In the genomic region with DNA sequence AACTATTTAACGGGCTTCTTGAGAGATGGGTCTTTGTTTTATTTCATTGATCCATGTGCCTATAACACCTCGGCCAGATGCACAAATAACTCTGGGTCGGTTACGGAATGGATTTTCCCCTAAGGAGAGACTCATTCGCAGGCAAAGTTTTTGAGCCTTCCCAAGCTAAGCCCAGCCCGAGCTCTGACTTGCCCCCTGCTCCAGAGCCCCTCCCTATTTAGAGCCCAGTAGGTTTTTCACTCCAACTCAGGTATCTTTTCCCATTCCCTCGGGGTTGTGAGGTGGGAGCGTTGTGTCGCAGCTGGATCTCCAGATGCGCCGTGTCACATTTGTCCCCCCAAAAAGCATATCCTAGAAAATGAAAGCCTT, we compare ENCODE assay signal across 10 cellular contexts. TPM values are rescaled to one million over a fixed set of nuclear protein-coding genes. Genes with fewer than 3 reads are reported as not detected.
A peak's percentile ranks its signal among the peaks of the same experiment; 100 is the strongest.
DNase-seq lines count a peak whose midpoint lies in the region; ATAC-seq and TF ChIP-seq lines count a peak whose summit lies in the region.
"Had no signal": no experiment of that assay in that cellular context is flagged by ENCODE, and none has a peak within 500 bp of the region (broad histone marks: within the 10 kb centered on the region; RNA-seq: fewer than 3 reads in every experiment).

No MANE protein-coding gene starts in this region.

- H3K27ac Mint-ChIP-seq in MCF 10A (ENCODE audit: low read depth, unreplicated experiment) (no peak overlapping the region), mesothelial cell of epicardium (no peak overlapping the region), type B pancreatic cell (no peak overlapping the region)
- H3K27ac Mint-ChIP-seq: activated CD4-positive, alpha-beta memory T cell treated with anti-CD3 and anti-CD28 coated beads, Interleukin-2, amount 10 ng/mL, durations not matched to agents 7 days and 5 days; naive thymus-derived CD4-positive, alpha-beta T cell had no signal

- CTCF ChIA-PET in MCF 10A (lab: Yijun Ruan, JAX), result interaction anchor here (1.0 to 5.3 kb wide), 4 partner anchors 119 to 475 kb away, joined by 3 to 90 read pairs (median 40); no protein-coding TSS in a partner anchor

- H3K27me3 ChIP-seq in breast epithelium (peaks cover 0 to 47% of the 10 kb centered on the region in 2 donors), endocrine pancreas (ENCODE audit: control insufficient read depth, insufficient read depth, low read length) (no peaks in the 10 kb centered on the region)

- H3K4me1 ChIP-seq in breast epithelium, result no peaks in the 10 kb centered on the region
- no peaks in the 10 kb centered on the region for H3K4me1 ChIP-seq in endocrine pancreas (ENCODE audit: control insufficient read depth, insufficient read depth, low read length)

- no peak overlapping the region for H3K4me3 Mint-ChIP-seq in MCF 10A (ENCODE audit: unreplicated experiment)
- peak overlapping the region; percentile 76 for H3K4me3 Mint-ChIP-seq in mesothelial cell of epicardium
- peak overlapping the region; percentile 87 for H3K4me3 Mint-ChIP-seq in type B pancreatic cell
- H3K4me3 Mint-ChIP-seq: activated CD4-positive, alpha-beta memory T cell treated with anti-CD3 and anti-CD28 coated beads, Interleukin-2, amount 10 ng/mL, durations not matched to agents 7 days and 5 days had no signal

- POLR2A ChIA-PET in MCF 10A (lab: Yijun Ruan, JAX), result no interaction called here

- H3K36me3 Mint-ChIP-seq in MCF 10A (ENCODE audit: insufficient read depth, unreplicated experiment) (no peaks in the 10 kb centered on the region), mesothelial cell of epicardium (no peaks in the 10 kb centered on the region), type B pancreatic cell (no peaks in the 10 kb centered on the region)

- no peak for TF ChIP-seq POLR2A in breast epithelium (IDR thresholded peaks at IDR 0.05)

- H3K9ac ChIP-seq in endocrine pancreas (ENCODE audit: control insufficient read depth, insufficient read depth, low read length), result peak overlapping the region; percentile 16

- TF ChIP-seq CTCF in breast epithelium (IDR thresholded peaks at IDR 0.05), result no peak
- no peak for TF ChIP-seq CTCF in MCF 10A (IDR thresholded peaks at IDR 0.05; ENCODE audit: unreplicated experiment)
- TF ChIP-seq CTCF in mesothelial cell of epicardium (IDR thresholded peaks at IDR 0.05; ENCODE audit: unreplicated experiment), result no peak
- no peak for TF ChIP-seq CTCF in type B pancreatic cell (conservative IDR thresholded peaks at IDR 0.05)

- peak overlapping the region; percentile 42 to 71 (median 53) for H3K4me3 ChIP-seq in breast epithelium
- H3K4me3 ChIP-seq in endocrine pancreas (ENCODE audit: control insufficient read depth, insufficient read depth, low read length), result peak overlapping the region; percentile 71

- H3K9me3 Mint-ChIP-seq in MCF 10A (ENCODE audit: unreplicated experiment), result no peaks in the 10 kb centered on the region
- H3K9me3 Mint-ChIP-seq in mesothelial cell of epicardium, result no peaks in the 10 kb centered on the region
- H3K9me3 Mint-ChIP-seq in type B pancreatic cell, result no peaks in the 10 kb centered on the region
- H3K9me3 Mint-ChIP-seq: activated CD4-positive, alpha-beta memory T cell treated with anti-CD3 and anti-CD28 coated beads, Interleukin-2, amount 10 ng/mL, durations not matched to agents 7 days and 5 days had no signal

- intact Hi-C loops in breast epithelium (cut with DNase I; ENCODE audit: low total_unique reads), result loop anchor here (10.0 kb wide), 1 partner anchor 110 kb away; no protein-coding TSS in a partner anchor
- intact Hi-C loops in MCF 10A (cut with micrococcal nuclease), result no loop called here

- DNase-seq in breast epithelium (ENCODE audit: low spot score in 2 of 2) (no peak), MCF 10A (ENCODE audit: unreplicated experiment) (no peak), mesothelial cell of epicardium (ENCODE audit: low spot score in 2 of 2, unreplicated experiment in 2 of 2) (no peak), type B pancreatic cell (ENCODE audit: extremely low spot score, unreplicated experiment) (no peak), NCI-H2196 (lab: John Stamatoyannopoulos, UW; ENCODE audit: unreplicated experiment) (no peak)
- DNase-seq in stimulated activated CD4-positive, alpha-beta T cell treated with anti-CD3 and anti-CD28 coated beads, Interleukin-15, amount 100 ng/mL, for 24 hours, result no peak
- DNase-seq: activated CD4-positive, alpha-beta memory T cell treated with anti-CD3 and anti-CD28 coated beads, Interleukin-2, amount 10 ng/mL, durations not matched to agents 7 days and 5 days; naive thymus-derived CD4-positive, alpha-beta T cell had no signal

- no peaks in the 10 kb centered on the region for H3K36me3 ChIP-seq in breast epithelium
- no peaks in the 10 kb centered on the region for H3K36me3 ChIP-seq in endocrine pancreas (ENCODE audit: control insufficient read depth, insufficient read depth, low read length)

- H3K27me3 Mint-ChIP-seq in MCF 10A (ENCODE audit: insufficient read depth, unreplicated experiment) (peaks cover 25% of the 10 kb centered on the region), mesothelial cell of epicardium (ENCODE audit: low read depth) (peaks cover 51% of the 10 kb centered on the region), type B pancreatic cell (peaks cover 77% of the 10 kb centered on the region)

- no peaks in the 10 kb centered on the region for H3K9me3 ChIP-seq in breast epithelium
- H3K9me3 ChIP-seq in endocrine pancreas (ENCODE audit: control insufficient read depth, low read length), result no peaks in the 10 kb centered on the region

- no peak for ATAC-seq in GM18498 (IDR thresholded peaks at IDR 0.05; ENCODE audit: unreplicated experiment)
- ATAC-seq: naive thymus-derived CD4-positive, alpha-beta T cell had no signal

- BruUV-seq in MCF 10A (replicated peaks; lab: Mats Ljungman, UMichigan), result no TSS peak

- H3K4me1 Mint-ChIP-seq in MCF 10A (ENCODE audit: insufficient read depth, unreplicated experiment) (no peaks in the 10 kb centered on the region), mesothelial cell of epicardium (peaks cover 19% of the 10 kb centered on the region), type B pancreatic cell (ENCODE audit: unreplicated experiment) (peaks cover 11% of the 10 kb centered on the region)
- H3K4me1 Mint-ChIP-seq: activated CD4-positive, alpha-beta memory T cell treated with anti-CD3 and anti-CD28 coated beads, Interleukin-2, amount 10 ng/mL, durations not matched to agents 7 days and 5 days had no signal

- no peak overlapping the region for H3K27ac ChIP-seq in breast epithelium

RNA-seq across cellular contexts. Expression of a gene that starts 0.8 kb away (rescaled TPM):
- total RNA-seq in breast epithelium (1 to 10 TPM in 2 of 3 donors, under 1 TPM in 1; 0.64 to 2.6 (median 1.5) TPM), MCF 10A (2022) (not detected in 2 replicates), mesothelial cell of epicardium (10.3 to 13.0 TPM (median 11.4 TPM) in 3 replicates), type B pancreatic cell (ENCODE audit: low replicate concordance) (0.07 and 0.31 TPM in 2 replicates)
- total RNA-seq: activated CD4-positive, alpha-beta memory T cell treated with anti-CD3 and anti-CD28 coated beads, Interleukin-2, amount 10 ng/mL, durations not matched to agents 7 days and 5 days; naive thymus-derived CD4-positive, alpha-beta T cell had no signal
